ENCODE assay signal across 8 cellular contexts in genomic region chr6:3848380-3848779, GRCh38. TPM values are rescaled to one million over a fixed set of nuclear protein-coding genes. Genes with fewer than 3 reads are reported as not detected.
DNase-seq lines count a peak whose midpoint lies in the region; ATAC-seq and TF ChIP-seq lines count a peak whose summit lies in the region.

No MANE protein-coding gene starts in this region.

- peaks cover 16% of the 10 kb centered on the region; the same call in 1 of the 2 replicates for H3K9me3 ChIP-seq in SJSA1 (replicated peaks)

- no peaks in the 10 kb centered on the region; the same call in 1 of the 2 replicates for H3K36me3 ChIP-seq in SJSA1

- no peaks in the 10 kb centered on the region for H3K27me3 ChIP-seq in SJSA1 (replicated peaks)

- no peak overlapping the region for H3K4me3 ChIP-seq in SJSA1
- peak overlapping the region; percentile 43 for H3K4me3 ChIP-seq in fibroblast of mammary gland (ENCODE audit: control insufficient read depth, low read depth, low read length)

- ATAC-seq in HG03097 (IDR thresholded peaks at IDR 0.05; ENCODE audit: low FRiP score, unreplicated experiment), result no peak
- no peak for ATAC-seq in HG02759 (IDR thresholded peaks at IDR 0.05; ENCODE audit: unreplicated experiment)

- peaks cover 39% of the 10 kb centered on the region for H3K4me1 ChIP-seq in SJSA1 (replicated peaks)

- 0 out of 2 replicates have a peak overlapping the region, but pooled peaks have one; percentile 28 for H3K27ac ChIP-seq in SJSA1

- TF ChIP-seq CTCF in fibroblast of mammary gland (conservative IDR thresholded peaks at IDR 0.05; ENCODE audit: control insufficient read depth, insufficient read depth, low read depth, low read length), result no peak
- no peak for TF ChIP-seq CTCF in GM13976 (IDR thresholded peaks at IDR 0.05; ENCODE audit: borderline replicate concordance, control extremely low read depth, extremely low read depth, insufficient read depth, missing control alignments)

- in situ Hi-C loops in GM13976 (cut with MboI; ENCODE audit: low sequenced_read_pairs, unreplicated experiment), result no loop called here

- DNase-seq in ELR (ENCODE audit: low read depth), result peak; percentile 77
- DNase-seq in SJSA1 (ENCODE audit: low read depth in 1 of 2, low spot score in 2 of 2), result no peak
- DNase-seq in fibroblast of mammary gland (ENCODE audit: low read depth), result peak; percentile 35
- DNase-seq in putamen (ENCODE audit: low spot score), result peak; percentile 36
- no peak for DNase-seq in HT-29 (ENCODE audit: low spot score)
- no peak for DNase-seq in GM13976 (ENCODE audit: low spot score)

RNA-seq across cellular contexts. Expression of gene FAM50B, which starts 0.8 kb away (rescaled TPM):
- total RNA-seq in SJSA1 (2014; rRNA removed; shearing (Covaris generic)), result 0.25 and 0.58 TPM in 2 replicates
- not detected in 2 replicates for total RNA-seq in HT-29 (2014; rRNA removed; shearing (Covaris generic))

Comparison
In these comparisons a context has a peak if more than half of its experiments do, and no peak if none do; other contexts are left out.
1. DNase-seq: peak in ELR (single experiment), fibroblast of mammary gland (single experiment) and putamen (single experiment); none in SJSA1 (0 of 2), HT-29 (single experiment) and GM13976 (single experiment).